ENCODE assay signal across 8 cellular contexts in genomic region chr20:13784271-13784892, GRCh38. TPM values are rescaled to one million over a fixed set of nuclear protein-coding genes. Genes with fewer than 3 reads are reported as not detected.
DNase-seq lines count a peak whose midpoint lies in the region; ATAC-seq, FAIRE-seq and TF ChIP-seq lines count a peak whose summit lies in the region.

No MANE protein-coding gene starts in this region.

- no peaks in the 10 kb centered on the region for H3K9me3 ChIP-seq in PC-9 (ENCODE audit: insufficient read depth, low read depth)

- no peaks in the 10 kb centered on the region for H3K9me2 ChIP-seq in PC-9 (ENCODE audit: insufficient read depth)

- BruUV-seq in PC-9 (replicated peaks; lab: Mats Ljungman, UMichigan), result no TSS peak

- H3K27ac ChIP-seq in PC-9 (peak overlapping the region; percentile 76), rectal smooth muscle tissue (ENCODE audit: low read depth, low read length) (peak overlapping the region; percentile 88)

- CTCF ChIA-PET in PC-9 (lab: Charles Lee), result interaction anchor here (0.7 kb wide), 1 partner anchor 28 kb away, joined by 19 read pairs; no protein-coding TSS in a partner anchor

- peak overlapping the region; percentile 57 for H3K9ac ChIP-seq in rectal smooth muscle tissue (ENCODE audit: low read length)

- H3K4me1 ChIP-seq in PC-9 (replicated peaks; ENCODE audit: insufficient read depth) (peaks cover 23% of the 10 kb centered on the region), rectal smooth muscle tissue (ENCODE audit: control insufficient read depth, insufficient read depth, low read length) (peaks cover 14% of the 10 kb centered on the region)

- TF ChIP-seq CTCF in PC-9 (conservative IDR thresholded peaks at IDR 0.05) (no peak), fibroblast of mammary gland (conservative IDR thresholded peaks at IDR 0.05; ENCODE audit: control insufficient read depth, insufficient read depth, low read depth, low read length) (no peak)

- FAIRE-seq in RCC 7860 (lab: Jason Lieb, UNC), result no peak

- peaks cover 38% of the 10 kb centered on the region for H3K36me3 ChIP-seq in PC-9 (ENCODE audit: low read depth)
- H3K36me3 ChIP-seq in rectal smooth muscle tissue (ENCODE audit: control insufficient read depth, insufficient read depth, low read length), result peaks cover 2% of the 10 kb centered on the region

- intact Hi-C loops in PC-9 (cut with micrococcal nuclease; ENCODE audit: unreplicated experiment), result no loop called here

- DNase-seq in ELR (ENCODE audit: low read depth) (peak; percentile 16), PC-9 (no peak), fibroblast of mammary gland (ENCODE audit: low read depth) (no peak), RCC 7860 (ENCODE audit: low spot score) (no peak), NCI-H1417 treated with DMSO at 0.1 percent for 48 hours (lab: John Stamatoyannopoulos, UW) (no peak)
- DNase-seq in activated effector memory CD4-positive, alpha-beta T cell treated with Interleukin-2 at 50 U/mL for 16 hours, result no peak

- peak overlapping the region; percentile 97 for H2AFZ ChIP-seq in PC-9

- POLR2A ChIA-PET in PC-9 (lab: Charles Lee; ENCODE audit: unreplicated experiment), result interaction anchor here (0.5 to 0.7 kb wide), 4 partner anchors 123 to 494 kb away, joined by 3 to 5 read pairs (median 4); no protein-coding TSS in a partner anchor

- peaks cover 4% of the 10 kb centered on the region; the same call in 1 of the 2 replicates for H3F3A ChIP-seq in PC-9 (ENCODE audit: insufficient read depth, low read depth)

- H4K20me1 ChIP-seq in PC-9 (ENCODE audit: insufficient read depth), result no peaks in the 10 kb centered on the region

- peaks cover 56% of the 10 kb centered on the region for H3K79me2 ChIP-seq in PC-9 (ENCODE audit: low read depth)

- H3K27me3 ChIP-seq in PC-9 (ENCODE audit: insufficient read depth, low read depth) (no peaks in the 10 kb centered on the region), rectal smooth muscle tissue (ENCODE audit: control insufficient read depth, insufficient read depth, low read length) (no peaks in the 10 kb centered on the region)

- H3K4me3 ChIP-seq in PC-9 (peak overlapping the region; percentile 98), fibroblast of mammary gland (ENCODE audit: control insufficient read depth, low read depth, low read length) (peak overlapping the region; percentile 95), rectal smooth muscle tissue (ENCODE audit: low read length) (peak overlapping the region; percentile 83)

- peak overlapping the region; percentile 96 for H3K4me2 ChIP-seq in PC-9

- ATAC-seq in GM21737 (IDR thresholded peaks at IDR 0.05; ENCODE audit: unreplicated experiment), result peak; percentile 3

RNA-seq across cellular contexts. Expression of gene ESF1, which starts 0.3 kb away (rescaled TPM):
- total RNA-seq in PC-9 (2021), result 12.4 and 14.8 TPM in 2 replicates

RNA-seq across cellular contexts. Expression of gene NDUFAF5, which starts 0.4 kb away (rescaled TPM):
- 22.3 and 24.0 TPM in 2 replicates for total RNA-seq in PC-9 (2021)
